In genomic region chr15:21718779-21719178, GRCh38 we compare ENCODE assay signal across 8 cellular contexts.
DNase-seq lines count a peak whose midpoint lies in the region; ATAC-seq and TF ChIP-seq lines count a peak whose summit lies in the region.
"Not testable (repeated sequence)": the region's sequence is repeated elsewhere in the genome, so short reads cannot be mapped to it uniquely, and the experiment has no call there.

No MANE protein-coding gene starts in this region.

- ATAC-seq in GM18505 (IDR thresholded peaks at IDR 0.05; ENCODE audit: unreplicated experiment): peak; percentile 78
- ATAC-seq in GM19324 (IDR thresholded peaks at IDR 0.05; ENCODE audit: low FRiP score, unreplicated experiment): peak; percentile 81
- peak; percentile 79 for ATAC-seq in GM21515 (IDR thresholded peaks at IDR 0.05; ENCODE audit: unreplicated experiment)
- ATAC-seq in HG02763 (IDR thresholded peaks at IDR 0.05; ENCODE audit: unreplicated experiment): peak; percentile 73
- peak; percentile 77 for ATAC-seq in HG03095 (IDR thresholded peaks at IDR 0.05; ENCODE audit: unreplicated experiment)
- ATAC-seq in HG03469 (IDR thresholded peaks at IDR 0.05; ENCODE audit: unreplicated experiment): peak; percentile 72
- ATAC-seq in activated naive CD4-positive, alpha-beta T cell treated with anti-CD3 and anti-CD28 coated beads, Interleukin-2, amount 50 U/mL, for 72 hours: peak; percentile 75 to 80
- ATAC-seq in stimulated activated naive CD8-positive, alpha-beta T cell treated with anti-CD3 and anti-CD28 coated beads, Interleukin-15, Interleukin-2, amounts not matched to agents 100 U/mL and 50 U/mL, for 24 hours: peak; percentile 83

- DNase-seq in activated naive CD4-positive, alpha-beta T cell treated with anti-CD3 and anti-CD28 coated beads, Interleukin-2, amount 50 U/mL, for 72 hours (ENCODE audit: low spot score in 2 of 2); stimulated activated naive CD8-positive, alpha-beta T cell treated with anti-CD3 and anti-CD28 coated beads, Interleukin-15, Interleukin-2, amounts not matched to agents 100 U/mL and 50 U/mL, for 24 hours: not testable (repeated sequence)

- H3K27ac Mint-ChIP-seq in activated naive CD4-positive, alpha-beta T cell treated with anti-CD3 and anti-CD28 coated beads, Interleukin-2, amount 50 U/mL, for 72 hours: not testable (repeated sequence)

- H3K36me3 Mint-ChIP-seq in activated naive CD4-positive, alpha-beta T cell treated with anti-CD3 and anti-CD28 coated beads, Interleukin-2, amount 50 U/mL, for 72 hours: not testable (repeated sequence)

- not testable (repeated sequence) for TF ChIP-seq POLR2A in GM18505 (IDR thresholded peaks at IDR 0.05; ENCODE audit: borderline replicate concordance, extremely low read depth, insufficient read depth, insufficient read length)

- H3K9me3 Mint-ChIP-seq in activated naive CD4-positive, alpha-beta T cell treated with anti-CD3 and anti-CD28 coated beads, Interleukin-2, amount 50 U/mL, for 72 hours: not testable (repeated sequence)
